ENCODE assay signal across 17 cellular contexts in genomic region chr1:32427264-32427963, GRCh38. TPM values are rescaled to one million over a fixed set of nuclear protein-coding genes. Genes with fewer than 3 reads are reported as not detected.
"Had no signal": no experiment of that assay in that cellular context is flagged by ENCODE, and none has a peak within 500 bp of the region (broad histone marks: within the 10 kb centered on the region; RNA-seq: fewer than 3 reads in every experiment).

No MANE protein-coding gene starts in this region.

- H3K27ac ChIP-seq: sigmoid colon, thyroid gland had no signal

- H3K9me3 ChIP-seq: sigmoid colon, thyroid gland had no signal

- H3K4me3 ChIP-seq: thyroid gland had no signal

- ATAC-seq: effector memory CD8-positive, alpha-beta T cell; left lobe of liver; natural killer cell treated with Interleukin-12 subunit alpha and Interleukin-12 subunit beta and Interleukin-15 and Interleukin-18, amount 100 ng/mL, for 72 hours; stimulated activated naive CD8-positive, alpha-beta T cell treated with anti-CD3 and anti-CD28 coated beads, Interleukin-15, amount 100 ng/mL, for 72 hours had no signal

- H3K36me3 ChIP-seq: sigmoid colon, thyroid gland had no signal

- DNase-seq: activated CD4-positive, alpha-beta T cell treated with anti-CD3 and anti-CD28 coated beads for 1 hour; activated CD4-positive, alpha-beta T cell treated with anti-CD3 and anti-CD28 coated beads, Interleukin-2, amount 50 U/mL, for 48 hours; activated gamma-delta T cell treated with Interleukin-2 at 50 U/mL for 16 hours; activated T-cell treated with anti-CD3 and anti-CD28 coated beads, Interleukin-2, amount 50 U/mL, for 48 hours; effector memory CD8-positive, alpha-beta T cell; erythroblast; glutamatergic neuron; immature natural killer cell; sigmoid colon; stimulated activated CD4-positive, alpha-beta T cell treated with anti-CD3 and anti-CD28 coated beads, Interleukin-15, amount 100 ng/mL, for 24 hours; stimulated activated CD4-positive, alpha-beta T cell treated with anti-CD3 and anti-CD28 coated beads, Interleukin-4, amount 100 ng/mL, for 4 hours; stimulated activated naive CD8-positive, alpha-beta T cell treated with anti-CD3 and anti-CD28 coated beads, Interleukin-15, amount 100 ng/mL, for 72 hours had no signal

- FAIRE-seq: urothelium cell line had no signal

- H3K27me3 ChIP-seq: thyroid gland had no signal

RNA-seq across cellular contexts. Expression of gene ZBTB8B, which starts 37.5 kb away (rescaled TPM):
- total RNA-seq: left lobe of liver; natural killer cell treated with Interleukin-12 subunit alpha and Interleukin-12 subunit beta and Interleukin-15 and Interleukin-18, amount 100 ng/mL, for 72 hours; T-helper 2 cell treated with Interferon-gamma antibody and Interleukin-4, amounts not matched to agents 100 ng/mL and 5 ng/mL, for 36 hours had no signal
- polyA plus RNA-seq: immature natural killer cell had no signal
